In genomic region chr1:172390620-172391491, GRCh38 we compare ENCODE assay signal across 9 cellular contexts. TPM values are rescaled to one million over a fixed set of nuclear protein-coding genes. Genes with fewer than 3 reads are reported as not detected.
A peak's percentile ranks its signal among the peaks of the same experiment; 100 is the strongest.
DNase-seq lines count a peak whose midpoint lies in the region; ATAC-seq and TF ChIP-seq lines count a peak whose summit lies in the region.
"Had no signal": no experiment of that assay in that cellular context is flagged by ENCODE, and none has a peak within 500 bp of the region (broad histone marks: within the 10 kb centered on the region; RNA-seq: fewer than 3 reads in every experiment).

No MANE protein-coding gene starts in this region.

- H3K9me3 Mint-ChIP-seq in HFFc6 (no peaks in the 10 kb centered on the region), WTC11 (no peaks in the 10 kb centered on the region)

- H3K27ac ChIP-seq in right lobe of liver = peak overlapping the region in 1 of 3 donors; percentile 1

- WGBS in right lobe of liver (ENCODE audit: insufficient coverage, low coverage, low lambda C conversion rate, missing lambda C conversion rate) = 59% methylated on average over 9 of the region's 9 CpGs

- no peaks in the 10 kb centered on the region for H3K9me3 ChIP-seq in right lobe of liver

- TF ChIP-seq CTCF in HFFc6 (IDR thresholded peaks at IDR 0.05) (no peak), WTC11 (IDR thresholded peaks at IDR 0.05) (no peak), right lobe of liver (IDR thresholded peaks at IDR 0.05) (no peak)

- CTCF ChIA-PET in WTC11 (lab: Charles Lee) = interaction anchor here (1.0 to 2.5 kb wide), 2 partner anchors 9 to 11 kb away, joined by 5 to 22 read pairs; no protein-coding TSS in a partner anchor

- no peaks in the 10 kb centered on the region for H3K36me3 ChIP-seq in right lobe of liver

- DNase-seq in HFFc6 (peak; percentile 21), WTC11 (ENCODE audit: low spot score) (peak; percentile 47), right lobe of liver (peak in 2 of 3 donors; percentile 52 to 53), HCEC 1CT (no peak), CD1c-positive myeloid dendritic cell (ENCODE audit: extremely low spot score) (no peak), SIG-M5 (lab: John Stamatoyannopoulos, UW) (no peak)
- no peak for DNase-seq in stimulated activated naive CD4-positive, alpha-beta T cell (lab: John Stamatoyannopoulos, UW)

- H3K4me1 ChIP-seq in right lobe of liver = no peaks in the 10 kb centered on the region

- ATAC-seq in GM18498 (IDR thresholded peaks at IDR 0.05; ENCODE audit: unreplicated experiment) (peak; percentile 60), WTC11 (peak; percentile 58), right lobe of liver (peak in 2 of 4 donors; percentile 13 to 34)

- no peak overlapping the region for H3K4me3 ChIP-seq in right lobe of liver

- TF ChIP-seq POLR2A in right lobe of liver (IDR thresholded peaks at IDR 0.05) = no peak

- H3K4me1 Mint-ChIP-seq in HFFc6 (ENCODE audit: low read depth) = peaks cover 38% of the 10 kb centered on the region
- H3K4me1 Mint-ChIP-seq in WTC11 = peaks cover 43% of the 10 kb centered on the region

- H3K4me3 Mint-ChIP-seq in HFFc6 (peak overlapping the region; percentile 81), WTC11 (no peak overlapping the region)

- H3K36me3 Mint-ChIP-seq in HFFc6 (ENCODE audit: low read depth) (no peaks in the 10 kb centered on the region), WTC11 (no peaks in the 10 kb centered on the region)

- no peaks in the 10 kb centered on the region for H3K27me3 Mint-ChIP-seq in HFFc6 (ENCODE audit: insufficient read depth)
- peaks cover 3% of the 10 kb centered on the region; the same call in 1 of the 2 replicates for H3K27me3 Mint-ChIP-seq in WTC11 (ENCODE audit: low read depth)

- no peaks in the 10 kb centered on the region for H3K27me3 ChIP-seq in right lobe of liver

- POLR2A ChIA-PET in WTC11 (lab: Charles Lee) = no interaction called here

- H3K27ac Mint-ChIP-seq in HFFc6 = peak overlapping the region; percentile 76
- 0 out of 2 replicates have a peak overlapping the region, but pooled peaks have one; percentile 75 for H3K27ac Mint-ChIP-seq in WTC11

- intact Hi-C loops in right lobe of liver (cut with DNase I) = no loop called here

TF ChIP-seq in WTC11, 78 proteins besides CTCF, POLR2A, EP300 and RAD21:
- TF ChIP-seq ZNF281 (CRISPR knock-in tag; IDR thresholded peaks at IDR 0.05) = 0 out of 2 replicates have a peak, but pooled peaks have one; percentile 31
- no peak for TF ChIP-seq SMAD3 (CRISPR knock-in tag; IDR thresholded peaks at IDR 0.05; ENCODE audit: borderline replicate concordance)
- TF ChIP-seq MAX (CRISPR knock-in tag; IDR thresholded peaks at IDR 0.05) = peak; percentile 72; the same call in 1 of the 2 replicates

RNA-seq across cellular contexts. Expression of gene C1orf105, which starts 29.6 kb away (rescaled TPM):
- not detected for total RNA-seq in HFFc6 (2021; fragmentation: NEBNext Ultra II Directional; extraction: Animal tissue kit (Norgen Biotek cat#: 25700))
- total RNA-seq in WTC11 (2021) (not detected in 3 replicates), right lobe of liver (1 to 10 TPM in 1 of 6 experiments, under 1 TPM in 3, not detected in 2; 0.24 to 1.3 (median 0.46) TPM)
- total RNA-seq: M059J had no signal

RNA-seq across cellular contexts. Expression of gene PIGC, which starts 53.0 kb away (rescaled TPM):
- 10 to 100 TPM; 14.2 to 17.1 (median 15.3) TPM for total RNA-seq in HFFc6 (2021; fragmentation: NEBNext Ultra II Directional; extraction: Animal tissue kit (Norgen Biotek cat#: 25700))
- total RNA-seq in WTC11 (2021) (16.2 to 21.9 TPM (median 20.4 TPM) in 3 replicates), right lobe of liver (10 to 100 TPM in 2 of 6 experiments, 1 to 10 TPM in 4; 6.7 to 12.0 (median 8.7) TPM)

Comparison
In these comparisons a context has a peak if more than half of its experiments do, and no peak if none do; other contexts are left out.
1. DNase-seq: peak in HFFc6 (single experiment), WTC11 (single experiment) and right lobe of liver (2 of 3); none in HCEC 1CT (single experiment), CD1c-positive myeloid dendritic cell (single experiment), SIG-M5 (single experiment) and stimulated activated naive CD4-positive, alpha-beta T cell (0 of 6).